Comparison of ENCODE assay signal across 1 cellular context in the genomic region with DNA sequence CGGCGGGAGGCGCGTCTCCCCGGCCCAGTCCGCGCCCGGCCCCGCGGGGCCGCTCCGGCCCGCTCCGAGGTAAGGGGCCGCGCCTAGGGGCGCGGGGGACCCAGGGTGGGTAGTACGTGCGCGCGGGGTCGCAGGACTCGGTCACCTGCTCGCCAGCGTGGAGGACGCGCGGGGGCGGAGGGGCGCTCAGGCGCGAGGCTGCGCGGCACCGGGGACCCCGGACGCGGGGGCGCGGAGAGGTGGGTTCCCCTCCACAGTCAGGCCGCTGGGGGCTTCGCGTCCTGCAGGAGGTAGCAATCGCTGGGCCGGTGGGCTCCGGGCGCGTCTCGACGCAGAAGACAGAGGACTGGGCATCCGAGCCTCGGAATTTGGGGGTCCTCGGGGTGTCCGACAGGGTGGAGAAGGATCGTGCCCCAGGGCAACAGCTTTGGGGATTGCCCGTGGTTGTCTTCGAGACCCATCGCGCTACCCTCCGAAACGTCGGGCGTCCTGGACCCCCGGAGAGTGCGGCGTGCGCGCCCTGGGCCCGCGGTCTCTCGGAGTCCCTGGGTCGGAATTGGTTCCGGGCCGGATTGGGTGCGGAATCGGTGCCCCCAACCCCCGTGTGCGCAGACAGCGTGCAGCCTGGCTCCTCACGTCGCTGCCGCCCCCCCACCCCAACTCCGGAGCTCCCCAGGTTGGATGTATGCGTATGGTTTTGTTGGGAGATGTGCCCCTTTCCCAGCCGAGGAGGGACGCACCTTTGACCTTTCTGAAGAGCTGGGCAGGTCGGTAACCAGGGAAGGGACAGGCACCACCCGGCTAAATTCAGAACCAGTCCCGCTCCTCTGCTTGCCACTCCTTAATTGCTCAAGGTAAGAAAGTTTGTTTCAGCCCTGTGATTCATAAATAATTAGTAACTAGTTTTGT.
TF ChIP-seq lines count a peak whose summit lies in the region.

No MANE protein-coding gene starts in this region.

TF ChIP-seq in IMR-90, 13 proteins besides CTCF, POLR2A, EP300 and RAD21 (continued from another document):
- 0 out of 2 replicates have a peak, but pooled peaks have one; percentile 2 for TF ChIP-seq MAZ (IDR thresholded peaks at IDR 0.05; ENCODE audit: borderline replicate concordance, low read depth, low read length)
- TF ChIP-seq, protein P1, sequence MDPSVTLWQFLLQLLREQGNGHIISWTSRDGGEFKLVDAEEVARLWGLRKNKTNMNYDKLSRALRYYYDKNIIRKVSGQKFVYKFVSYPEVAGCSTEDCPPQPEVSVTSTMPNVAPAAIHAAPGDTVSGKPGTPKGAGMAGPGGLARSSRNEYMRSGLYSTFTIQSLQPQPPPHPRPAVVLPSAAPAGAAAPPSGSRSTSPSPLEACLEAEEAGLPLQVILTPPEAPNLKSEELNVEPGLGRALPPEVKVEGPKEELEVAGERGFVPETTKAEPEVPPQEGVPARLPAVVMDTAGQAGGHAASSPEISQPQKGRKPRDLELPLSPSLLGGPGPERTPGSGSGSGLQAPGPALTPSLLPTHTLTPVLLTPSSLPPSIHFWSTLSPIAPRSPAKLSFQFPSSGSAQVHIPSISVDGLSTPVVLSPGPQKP (IDR thresholded peaks at IDR 0.05; ENCODE audit: borderline replicate concordance, low read depth, low read length): no peak
- TF ChIP-seq MXI1 (IDR thresholded peaks at IDR 0.05; ENCODE audit: borderline replicate concordance, low read depth, low read length): no peak
